In genomic region chr3:48555231-48555948, GRCh38 we compare ENCODE assay signal across 10 cellular contexts. TPM values are rescaled to one million over a fixed set of nuclear protein-coding genes. Genes with fewer than 3 reads are reported as not detected.
DNase-seq lines count a peak whose midpoint lies in the region; ATAC-seq and TF ChIP-seq lines count a peak whose summit lies in the region.
"Had no signal": no experiment of that assay in that cellular context is flagged by ENCODE, and none has a peak within 500 bp of the region (broad histone marks: within the 10 kb centered on the region; RNA-seq: fewer than 3 reads in every experiment).

No MANE protein-coding gene starts in this region.

- H2AK5ac ChIP-seq in H9 (ENCODE audit: insufficient read length, low read length), result no peak overlapping the region

- no peaks in the 10 kb centered on the region for H3K79me1 ChIP-seq in H9 (ENCODE audit: insufficient read depth, low read depth, low read length, poor library complexity, severe bottlenecking)

- POLR2A ChIA-PET in activated CD4-positive, alpha-beta memory T cell treated with anti-CD3 and anti-CD28 coated beads, Interleukin-2, amount 10 ng/mL, durations not matched to agents 7 days and 5 days (lab: Charles Lee), result interaction anchor here (0.7 to 4.7 kb wide), 4 partner anchors 83 to 538 kb away, joined by 3 to 25 read pairs (median 4); partner anchors contain the start of genes ATRIP and QRICH1

- H3K4me3 Mint-ChIP-seq in H9 (peak overlapping the region; percentile 83 to 90), mesothelial cell of epicardium (peak overlapping the region; percentile 85)
- H3K4me3 Mint-ChIP-seq in activated CD4-positive, alpha-beta memory T cell treated with anti-CD3 and anti-CD28 coated beads, Interleukin-2, amount 10 ng/mL, durations not matched to agents 7 days and 5 days, result peak overlapping the region; percentile 79

- H3K23ac ChIP-seq in H9 (ENCODE audit: insufficient read length, low read depth, low read length), result no peak overlapping the region

- H3K27me3 ChIP-seq in BLaER1 treated with 17β-estradiol and CSF1 and Interleukin-3, amounts not matched to agents 10 nM and 100 nM, result no peaks in the 10 kb centered on the region
- H3K27me3 ChIP-seq in H9 (ENCODE audit: insufficient read depth, low read length) (no peaks in the 10 kb centered on the region), brain microvascular endothelial cell (replicated peaks) (no peaks in the 10 kb centered on the region)
- H3K27me3 ChIP-seq: uterus had no signal

- H3K9me3 ChIP-seq in BLaER1 treated with 17β-estradiol and CSF1 and Interleukin-3, amounts not matched to agents 10 nM and 100 nM (replicated peaks in 1 of 11), result no peaks in the 10 kb centered on the region
- no peaks in the 10 kb centered on the region for H3K9me3 ChIP-seq in H9 (ENCODE audit: control insufficient read depth, low read depth, low read length)
- H3K9me3 ChIP-seq: uterus had no signal

- H2BK12ac ChIP-seq in H9 (ENCODE audit: insufficient read length, low read depth, low read length), result no peak overlapping the region

- no peak overlapping the region for H3K14ac ChIP-seq in H9 (ENCODE audit: insufficient read depth, low read length)

- DNase-seq in H9 (no peak), mesothelial cell of epicardium (ENCODE audit: low spot score in 2 of 2, unreplicated experiment in 2 of 2) (no peak), GM10266 (ENCODE audit: extremely low spot score) (no peak), brain microvascular endothelial cell (no peak), NCI-H2171 treated with DMSO at 0.1 percent for 48 hours (lab: John Stamatoyannopoulos, UW) (no peak)
- DNase-seq in activated CD4-positive, alpha-beta memory T cell treated with anti-CD3 and anti-CD28 coated beads, Interleukin-2, amount 10 ng/mL, durations not matched to agents 7 days and 5 days, result no peak
- DNase-seq: stimulated activated CD4-positive, alpha-beta T cell treated with anti-CD3 and anti-CD28 coated beads, Interleukin-15, amount 100 ng/mL, for 24 hours; uterus had no signal

- no peak overlapping the region for H3K4ac ChIP-seq in H9 (ENCODE audit: low read depth, low read length)

- H4K20me1 ChIP-seq in BLaER1 treated with 17β-estradiol and CSF1 and Interleukin-3, amounts not matched to agents 10 nM and 100 nM, result 0 out of 22 replicates have a peak, but pooled peaks cover 0 to 3% (median 0%) of the 10 kb centered on the region in 11 experiments
- H4K20me1 ChIP-seq in H9 (ENCODE audit: control insufficient read depth, insufficient read depth, insufficient read length), result no peaks in the 10 kb centered on the region

- no peak overlapping the region for H4K8ac ChIP-seq in H9 (replicated peaks; ENCODE audit: insufficient read length, low read depth, low read length)

- H3K56ac ChIP-seq in H9 (ENCODE audit: insufficient read length, low read depth, low read length), result no peak overlapping the region

- H3K27ac Mint-ChIP-seq in H9, result peak overlapping the region in 2 of 3 experiments; percentile 77 to 79; a peak in 4 of 7 replicates
- no peak overlapping the region for H3K27ac Mint-ChIP-seq in activated CD4-positive, alpha-beta memory T cell treated with anti-CD3 and anti-CD28 coated beads, Interleukin-2, amount 10 ng/mL, durations not matched to agents 7 days and 5 days
- H3K27ac Mint-ChIP-seq in mesothelial cell of epicardium, result peak overlapping the region; percentile 50

- H3K36me3 ChIP-seq in BLaER1 treated with 17β-estradiol and CSF1 and Interleukin-3, amounts not matched to agents 10 nM and 100 nM, result peaks cover 0 to 13% (median 0%) of the 10 kb centered on the region in 11 experiments; a peak in 4 of 22 replicates
- H3K36me3 ChIP-seq in brain microvascular endothelial cell (replicated peaks), result no peaks in the 10 kb centered on the region
- H3K36me3 ChIP-seq: uterus had no signal

- H3K27me3 Mint-ChIP-seq in H9 (ENCODE audit: low read depth), result no peaks in the 10 kb centered on the region
- no peaks in the 10 kb centered on the region for H3K27me3 Mint-ChIP-seq in activated CD4-positive, alpha-beta memory T cell treated with anti-CD3 and anti-CD28 coated beads, Interleukin-2, amount 10 ng/mL, durations not matched to agents 7 days and 5 days
- no peaks in the 10 kb centered on the region for H3K27me3 Mint-ChIP-seq in mesothelial cell of epicardium (ENCODE audit: low read depth)

- peaks cover 2% of the 10 kb centered on the region; the same call in 1 of the 2 replicates for H3K79me2 ChIP-seq in H9 (ENCODE audit: insufficient read depth, low read length)

- no peak overlapping the region for H2AFZ ChIP-seq in H9 (ENCODE audit: low read length)

- no peak for ATAC-seq in esophagus mucosa

- TF ChIP-seq CTCF in H9 (conservative IDR thresholded peaks at IDR 0.05), result no peak
- no peak for TF ChIP-seq CTCF in mesothelial cell of epicardium (IDR thresholded peaks at IDR 0.05; ENCODE audit: unreplicated experiment)
- TF ChIP-seq CTCF in GM10266 (IDR thresholded peaks at IDR 0.05; ENCODE audit: control insufficient read depth, insufficient read depth, low read depth, missing control alignments), result no peak
- TF ChIP-seq CTCF in brain microvascular endothelial cell (IDR thresholded peaks at IDR 0.05; ENCODE audit: low read depth, low read length, missing control alignments), result no peak

- H4K91ac ChIP-seq in H9 (ENCODE audit: insufficient read length, low read depth, low read length), result no peak overlapping the region

- in situ Hi-C loops in brain microvascular endothelial cell (cut with HindIII; ENCODE audit: low pct_ligation_motif_present, low sequenced_read_pairs), result no loop called here

- H2BK15ac ChIP-seq in H9 (ENCODE audit: low read depth, low read length), result no peak overlapping the region

- no peak overlapping the region for H2BK5ac ChIP-seq in H9 (ENCODE audit: insufficient read length, low read length)

- WGBS in H9 (ENCODE audit: extremely low coverage, insufficient read length, low lambda C conversion rate), result no CpG with 5 or more reads among the region's 10 CpGs

- H3K9me3 Mint-ChIP-seq in H9 (no peaks in the 10 kb centered on the region), mesothelial cell of epicardium (no peaks in the 10 kb centered on the region)
- H3K9me3 Mint-ChIP-seq in activated CD4-positive, alpha-beta memory T cell treated with anti-CD3 and anti-CD28 coated beads, Interleukin-2, amount 10 ng/mL, durations not matched to agents 7 days and 5 days, result no peaks in the 10 kb centered on the region

- no peak overlapping the region for H3K18ac ChIP-seq in H9 (ENCODE audit: insufficient read length, low read depth, low read length)

- peaks cover 85 to 95% (median 93%) of the 10 kb centered on the region in 10 experiments for H3K4me1 ChIP-seq in BLaER1 treated with 17β-estradiol and CSF1 and Interleukin-3, amounts not matched to agents 10 nM and 100 nM
- H3K4me1 ChIP-seq in H9 (ENCODE audit: insufficient read depth, low read length), result peaks cover 12% of the 10 kb centered on the region; the same call in 1 of the 2 replicates
- H3K4me1 ChIP-seq: uterus had no signal

- H3K27ac ChIP-seq in BLaER1 treated with 17β-estradiol and CSF1 and Interleukin-3, amounts not matched to agents 10 nM and 100 nM, result peak overlapping the region; percentile 8 to 91 (median 72); a peak in 19 of 22 replicates
- H3K27ac ChIP-seq in H9 (ENCODE audit: insufficient read length, low read depth, low read length) (no peak overlapping the region), brain microvascular endothelial cell (no peak overlapping the region)

- CTCF ChIA-PET in activated CD4-positive, alpha-beta memory T cell treated with anti-CD3 and anti-CD28 coated beads, Interleukin-2, amount 10 ng/mL, durations not matched to agents 7 days and 5 days (lab: Charles Lee), result interaction anchor here (0.9 to 13.5 kb wide), 6 partner anchors 80 to 155 kb away, joined by 3 to 180 read pairs (median 12); partner anchors contain the start of genes CCDC51, SLC26A6 and TMA7

- peak overlapping the region; percentile 63 to 79 (median 71) for H3K4me3 ChIP-seq in BLaER1 treated with 17β-estradiol and CSF1 and Interleukin-3, amounts not matched to agents 10 nM and 100 nM
- H3K4me3 ChIP-seq in brain microvascular endothelial cell (ENCODE audit: low read depth, low read length), result no peak overlapping the region

- H2BK120ac ChIP-seq in H9 (ENCODE audit: low read depth, low read length, poor library complexity, severe bottlenecking), result no peak overlapping the region

- H3T11ph ChIP-seq in H9 (ENCODE audit: low read length), result no peak overlapping the region

- H3K4me1 Mint-ChIP-seq in H9 (peaks cover 46 to 57% of the 10 kb centered on the region in 2 experiments), mesothelial cell of epicardium (peaks cover 33% of the 10 kb centered on the region)
- peaks cover 43% of the 10 kb centered on the region for H3K4me1 Mint-ChIP-seq in activated CD4-positive, alpha-beta memory T cell treated with anti-CD3 and anti-CD28 coated beads, Interleukin-2, amount 10 ng/mL, durations not matched to agents 7 days and 5 days

- peak overlapping the region; percentile 87 to 98 (median 97) for H3K4me2 ChIP-seq in BLaER1 treated with 17β-estradiol and CSF1 and Interleukin-3, amounts not matched to agents 10 nM and 100 nM
- peak overlapping the region; percentile 51 for H3K4me2 ChIP-seq in H9 (ENCODE audit: insufficient read depth, insufficient read length, low read length)

- H3K36me3 Mint-ChIP-seq in H9 (ENCODE audit: insufficient read depth in 1 of 3, low read depth in 3 of 3) (peaks cover 1 to 29% (median 10%) of the 10 kb centered on the region in 3 experiments; a peak in 6 of 7 replicates), mesothelial cell of epicardium (no peaks in the 10 kb centered on the region)
- H3K36me3 Mint-ChIP-seq in activated CD4-positive, alpha-beta memory T cell treated with anti-CD3 and anti-CD28 coated beads, Interleukin-2, amount 10 ng/mL, durations not matched to agents 7 days and 5 days (ENCODE audit: low read depth), result peaks cover 20% of the 10 kb centered on the region

- H2BK20ac ChIP-seq in H9 (ENCODE audit: low read depth, low read length, poor library complexity, severe bottlenecking), result no peak overlapping the region

- no peak overlapping the region for H4K5ac ChIP-seq in H9 (ENCODE audit: insufficient read length, low read depth, low read length)

- H3K9ac ChIP-seq in BLaER1 treated with 17β-estradiol and CSF1 and Interleukin-3, amounts not matched to agents 10 nM and 100 nM, result peak overlapping the region; percentile 62 to 81 (median 78)
- no peak overlapping the region for H3K9ac ChIP-seq in H9 (ENCODE audit: extremely low read depth, insufficient read length, low read length)

- H3K23me2 ChIP-seq in H9 (ENCODE audit: insufficient read length, low read depth, low read length, poor library complexity, severe bottlenecking), result peaks cover 7% of the 10 kb centered on the region

RNA-seq across cellular contexts. Expression of gene PFKFB4, which starts 1.2 kb away (rescaled TPM):
- 12.3 and 13.9 TPM in 2 replicates for total RNA-seq in H9 (2021)
- 10 to 100 TPM; 33.3 to 34.4 TPM for total RNA-seq in activated CD4-positive, alpha-beta memory T cell treated with anti-CD3 and anti-CD28 coated beads, Interleukin-2, amount 10 ng/mL, durations not matched to agents 7 days and 5 days
- total RNA-seq in mesothelial cell of epicardium, result 18.2 to 22.3 TPM (median 19.4 TPM) in 3 replicates
- 8.3 TPM for total RNA-seq in esophagus mucosa

RNA-seq across cellular contexts. Expression of gene UCN2, which starts 8.2 kb away (rescaled TPM):
- total RNA-seq in H9 (2021) (0.42 and 0.68 TPM in 2 replicates), mesothelial cell of epicardium (0.22 to 0.60 TPM (median 0.57 TPM) in 3 replicates), esophagus mucosa (2.2 TPM)
- total RNA-seq in activated CD4-positive, alpha-beta memory T cell treated with anti-CD3 and anti-CD28 coated beads, Interleukin-2, amount 10 ng/mL, durations not matched to agents 7 days and 5 days, result not detected

RNA-seq across cellular contexts. Expression of gene COL7A1, which starts 39.7 kb away (rescaled TPM):
- total RNA-seq in H9 (2021), result 20.2 and 22.9 TPM in 2 replicates
- 1 to 10 TPM in 1 of 2 experiments, under 1 TPM in 1; 0.40 to 1.4 TPM for total RNA-seq in activated CD4-positive, alpha-beta memory T cell treated with anti-CD3 and anti-CD28 coated beads, Interleukin-2, amount 10 ng/mL, durations not matched to agents 7 days and 5 days
- total RNA-seq in mesothelial cell of epicardium, result 14.1 to 19.2 TPM (median 15.0 TPM) in 3 replicates
- total RNA-seq in esophagus mucosa, result 86.4 TPM

RNA-seq across cellular contexts. Expression of gene SHISA5, which starts 51.4 kb away (rescaled TPM):
- total RNA-seq in H9 (2021) (171 and 174 TPM in 2 replicates), mesothelial cell of epicardium (154 to 167 TPM (median 156 TPM) in 3 replicates), esophagus mucosa (210 TPM)
- total RNA-seq in activated CD4-positive, alpha-beta memory T cell treated with anti-CD3 and anti-CD28 coated beads, Interleukin-2, amount 10 ng/mL, durations not matched to agents 7 days and 5 days, result 100 to 1,000 TPM; 336 to 337 TPM

RNA-seq across cellular contexts. Expression of gene UQCRC1, which starts 54.1 kb away (rescaled TPM):
- total RNA-seq in H9 (2021) (285 and 299 TPM in 2 replicates), mesothelial cell of epicardium (161 to 171 TPM (median 164 TPM) in 3 replicates), esophagus mucosa (258 TPM)
- 100 to 1,000 TPM; 167 to 170 TPM for total RNA-seq in activated CD4-positive, alpha-beta memory T cell treated with anti-CD3 and anti-CD28 coated beads, Interleukin-2, amount 10 ng/mL, durations not matched to agents 7 days and 5 days

Comparison
In these comparisons a context has a peak if more than half of its experiments do, and no peak if none do; other contexts are left out.
1. H3K27ac ChIP-seq: peak in BLaER1 treated with 17β-estradiol and CSF1 and Interleukin-3, amounts not matched to agents 10 nM and 100 nM (11 of 11); none in H9 (single experiment) and brain microvascular endothelial cell (single experiment).
2. Peak in every context shown above with its lines, with median percentiles within 50 percentile points of each other: H3K4me3 Mint-ChIP-seq.